Comparison of ENCODE assay signal across 8 cellular contexts in the genomic region with DNA sequence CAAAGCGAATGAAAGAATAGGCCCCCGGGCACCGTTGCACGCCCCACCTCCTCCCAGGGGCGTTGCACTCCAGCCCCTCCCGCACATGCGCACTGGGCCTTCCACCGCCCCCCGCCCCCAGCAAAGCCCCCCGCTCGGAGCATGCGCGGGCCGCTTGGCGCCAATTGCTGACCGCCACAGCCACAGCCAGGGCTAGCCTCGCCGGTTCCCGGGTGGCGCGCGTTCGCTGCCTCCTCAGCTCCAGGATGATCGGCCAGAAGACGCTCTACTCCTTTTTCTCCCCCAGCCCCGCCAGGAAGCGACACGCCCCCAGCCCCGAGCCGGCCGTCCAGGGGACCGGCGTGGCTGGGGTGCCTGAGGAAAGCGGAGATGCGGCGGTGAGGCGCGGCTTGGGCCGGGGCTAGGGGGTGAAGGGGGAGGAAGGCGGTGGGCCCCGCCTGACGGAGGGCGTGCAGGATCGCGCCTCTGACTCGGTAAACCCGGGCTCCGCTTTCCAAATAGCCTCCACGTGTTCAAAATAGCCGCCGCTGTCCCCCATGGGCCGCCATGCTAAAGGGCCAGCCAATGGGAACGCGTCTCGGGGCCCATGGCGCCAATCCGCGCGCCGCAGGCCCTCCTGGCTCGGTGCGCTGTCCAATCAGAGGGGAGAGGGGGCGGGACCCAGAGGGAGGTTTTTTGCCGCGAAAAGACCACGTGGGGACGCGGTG. TPM values are rescaled to one million over a fixed set of nuclear protein-coding genes. Genes with fewer than 3 reads are reported as not detected.
DNase-seq lines count a peak whose midpoint lies in the region; ATAC-seq and TF ChIP-seq lines count a peak whose summit lies in the region.

A gene (plus strand): TSS at position 163 of the 707 bp plus-strand sequence. CDS start 83 bp downstream, at position 246.

- H3K27ac Mint-ChIP-seq in activated T-cell treated with anti-CD3 and anti-CD28 coated beads, Interleukin-2, amount 50 U/mL, for 24 hours, result peak within 1 kb of the TSS; percentile 95

- peak within 1 kb of the TSS; percentile 88 for H3K4me3 Mint-ChIP-seq in activated T-cell treated with anti-CD3 and anti-CD28 coated beads, Interleukin-2, amount 50 U/mL, for 24 hours

- H3K27me3 Mint-ChIP-seq in activated T-cell treated with anti-CD3 and anti-CD28 coated beads, Interleukin-2, amount 50 U/mL, for 24 hours, result no peaks in the 10 kb centered on the region

- TF ChIP-seq CTCF in KMS-11 (conservative IDR thresholded peaks at IDR 0.05; ENCODE audit: low read depth, low read length) (no peak), Panc1 (IDR thresholded peaks at IDR 0.05) (no peak)

- CTCF ChIA-PET in Panc1 (lab: Charles Lee), result interaction anchor here (0.6 to 1.4 kb wide), 2 partner anchors 14 to 380 kb away, joined by 3 to 6 read pairs; no protein-coding TSS in a partner anchor

- no peaks in the 10 kb centered on the region for H4K20me1 ChIP-seq in KMS-11 (ENCODE audit: insufficient read depth)

- in situ Hi-C loops in Panc1 (cut with HindIII; ENCODE audit: low pct_unique_long_range_greater_than_20kb, low sequenced_read_pairs), result no loop called here

- peaks cover 28% of the 10 kb centered on the region for H3K4me1 ChIP-seq in KMS-11 (ENCODE audit: low read depth, poor library complexity, severe bottlenecking)
- peaks cover 11% of the 10 kb centered on the region for H3K4me1 ChIP-seq in Panc1 (ENCODE audit: control insufficient read depth, insufficient read depth, low read length)
- peaks cover 17% of the 10 kb centered on the region for H3K4me1 ChIP-seq in mucosa of stomach (ENCODE audit: control insufficient read depth, insufficient read depth, low read length)

- H3K4me3 ChIP-seq in KMS-11 (IDR thresholded peaks at IDR 0.05; ENCODE audit: insufficient read depth, low read depth, low read length), result no peak within 1 kb of the TSS
- peak within 1 kb of the TSS; percentile 78 to 84 for H3K4me3 ChIP-seq in Panc1 (ENCODE audit: low read depth in 2 of 2, low read length in 2 of 2)
- H3K4me3 ChIP-seq in mucosa of stomach (ENCODE audit: low read length), result peak within 1 kb of the TSS; percentile 90

- peak within 1 kb of the TSS; percentile 45 for H3K4me2 ChIP-seq in KMS-11

- no peaks in the 10 kb centered on the region for H3K36me3 ChIP-seq in KMS-11 (ENCODE audit: insufficient read depth)
- peaks cover 5% of the 10 kb centered on the region; the same call in 1 of the 2 replicates for H3K36me3 ChIP-seq in Panc1 (ENCODE audit: control insufficient read depth, insufficient read depth, low read length)
- no peaks in the 10 kb centered on the region for H3K36me3 ChIP-seq in mucosa of stomach (ENCODE audit: control insufficient read depth, insufficient read depth, low read length)

- POLR2A ChIA-PET in Panc1 (lab: Charles Lee), result no interaction called here

- peaks cover 2% of the 10 kb centered on the region; the same call in 1 of the 2 replicates for H3K79me2 ChIP-seq in KMS-11 (ENCODE audit: insufficient read depth, low read depth)

- H2AFZ ChIP-seq in KMS-11 (ENCODE audit: low read depth), result peak within 1 kb of the TSS; percentile 66

- peaks cover 40% of the 10 kb centered on the region for H3K4me1 Mint-ChIP-seq in activated T-cell treated with anti-CD3 and anti-CD28 coated beads, Interleukin-2, amount 50 U/mL, for 24 hours (ENCODE audit: low read depth)

- no peak for TF ChIP-seq POLR2A in erythroblast (IDR thresholded peaks at IDR 0.05; ENCODE audit: low read length)

- H3K9me3 Mint-ChIP-seq in activated T-cell treated with anti-CD3 and anti-CD28 coated beads, Interleukin-2, amount 50 U/mL, for 24 hours, result no peaks in the 10 kb centered on the region

- peaks cover 49% of the 10 kb centered on the region for H3K36me3 Mint-ChIP-seq in activated T-cell treated with anti-CD3 and anti-CD28 coated beads, Interleukin-2, amount 50 U/mL, for 24 hours (ENCODE audit: low read depth)

- no peaks in the 10 kb centered on the region for H3K9me3 ChIP-seq in Panc1 (ENCODE audit: control insufficient read depth, insufficient read depth, low read depth, low read length)
- no peaks in the 10 kb centered on the region for H3K9me3 ChIP-seq in mucosa of stomach (ENCODE audit: control insufficient read depth, low read length)

- no peaks in the 10 kb centered on the region for H3K27me3 ChIP-seq in KMS-11 (ENCODE audit: insufficient read depth, low read depth)
- H3K27me3 ChIP-seq in Panc1 (ENCODE audit: control insufficient read depth, insufficient read depth, low read length), result no peaks in the 10 kb centered on the region
- H3K27me3 ChIP-seq in mucosa of stomach (ENCODE audit: control insufficient read depth, insufficient read depth, low read length), result no peaks in the 10 kb centered on the region

- H3K27ac ChIP-seq in KMS-11 (peak within 1 kb of the TSS; percentile 74), Panc1 (ENCODE audit: low read length) (peak within 1 kb of the TSS; percentile 86)

- intact Hi-C loops in Panc1 (cut with micrococcal nuclease; ENCODE audit: unreplicated experiment), result loop anchor here (10.0 kb wide), 2 partner anchors 143 to 243 kb away; a partner anchor contains a TSS

- H3K9ac ChIP-seq in KMS-11 (peak within 1 kb of the TSS; percentile 82; the same call in 1 of the 2 replicates), mucosa of stomach (ENCODE audit: low read length) (peak within 1 kb of the TSS; percentile 67)

- ATAC-seq in GM21737 (IDR thresholded peaks at IDR 0.05; ENCODE audit: unreplicated experiment), result peak; percentile 80
- peak; percentile 96 for ATAC-seq in Panc1

- BruUV-seq in Panc1 (replicated peaks; lab: Mats Ljungman, UMichigan), result no TSS peak

- DNase-seq in DMS53 (lab: John Stamatoyannopoulos, UW), result peak; percentile 99
- peak; percentile 64 for DNase-seq in Panc1 (ENCODE audit: low read depth, low spot score)
- peak; percentile 95 for DNase-seq in activated T-cell treated with anti-CD3 and anti-CD28 coated beads, Interleukin-2, amount 50 U/mL, for 24 hours
- peak; percentile 95 to 97 for DNase-seq in erythroblast (lab: John Stamatoyannopoulos, UW)
- peak; percentile 97 for DNase-seq in stimulated activated CD8-positive, alpha-beta memory T cell treated with anti-CD3 and anti-CD28 coated beads, Interleukin-4, amount 100 ng/mL, for 48 hours

RNA-seq across cellular contexts. Expression of the gene that starts here (rescaled TPM):
- total RNA-seq in Panc1 (2021; ENCODE audit: unreplicated experiment), result 74.4 TPM
- 46.3 TPM for polyA plus RNA-seq in Panc1 (2012; ENCODE audit: insufficient read length)
